16 cellular contexts compared by ENCODE assay signal in the genomic region with DNA sequence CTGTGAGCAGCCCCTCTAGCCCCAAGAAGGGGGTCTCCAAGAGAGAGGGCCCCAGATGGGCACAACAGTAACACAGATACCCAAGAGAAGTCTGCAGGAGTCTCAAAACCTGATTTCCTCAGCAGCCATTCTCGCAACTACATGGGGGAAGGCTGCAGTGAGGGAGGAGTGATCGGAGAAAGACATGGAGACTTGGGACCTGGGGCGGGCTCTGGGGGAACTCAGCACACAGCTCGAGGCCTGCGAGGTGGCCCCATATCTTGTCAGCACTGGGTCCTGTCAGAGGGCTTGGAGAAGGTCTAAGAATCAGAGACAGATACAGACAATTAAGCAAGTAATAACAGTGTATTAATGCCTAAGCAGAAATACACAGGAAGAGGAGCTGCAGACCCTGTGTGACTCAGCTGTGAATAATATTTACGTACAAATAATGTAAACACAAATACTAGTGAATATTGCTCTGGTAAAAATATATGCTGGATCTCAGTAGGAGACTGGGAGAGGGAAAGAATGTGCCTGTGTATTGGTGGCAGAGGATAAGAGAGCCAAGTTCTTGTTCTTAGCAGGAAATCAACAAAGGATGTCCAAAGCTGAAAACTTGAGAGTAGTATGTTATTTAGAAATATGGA.
A peak's percentile ranks its signal among the peaks of the same experiment; 100 is the strongest.
DNase-seq lines count a peak whose midpoint lies in the region; ATAC-seq and TF ChIP-seq lines count a peak whose summit lies in the region.
"Had no signal": no experiment of that assay in that cellular context is flagged by ENCODE, and none has a peak within 500 bp of the region (broad histone marks: within the 10 kb centered on the region; RNA-seq: fewer than 3 reads in every experiment).

No MANE protein-coding gene starts in this region.

- peaks cover 2% of the 10 kb centered on the region for H3K36me3 ChIP-seq in mammary epithelial cell (ENCODE audit: insufficient read depth, low read length)

- H3K4me3 ChIP-seq in mammary epithelial cell (replicated peaks in 1 of 3; ENCODE audit: insufficient read depth in 1 of 3, low read depth in 2 of 3, low read length in 3 of 3) = no peak overlapping the region
- H3K4me3 ChIP-seq: right atrium auricular region, vagina had no signal

- in situ Hi-C loops in mammary epithelial cell (cut with MboI; ENCODE audit: low sequenced_read_pairs in 2 of 2) = no loop called here

- H3K9me3 ChIP-seq in mammary epithelial cell (replicated peaks; ENCODE audit: insufficient read depth, low read length) = no peaks in the 10 kb centered on the region
- H3K9me3 ChIP-seq: right atrium auricular region, vagina had no signal

- H3K9me3 Mint-ChIP-seq in CD14-positive monocyte = peaks cover 0 to 5% (median 0%) of the 10 kb centered on the region in 7 donors
- H3K9me3 Mint-ChIP-seq in HFFc6 = peaks cover 5% of the 10 kb centered on the region; the same call in 1 of the 2 replicates
- H3K9me3 Mint-ChIP-seq in natural killer cell = no peaks in the 10 kb centered on the region
- H3K9me3 Mint-ChIP-seq: activated naive CD8-positive, alpha-beta T cell treated with anti-CD3 and anti-CD28 coated beads, Interleukin-2, amount 10 ng/mL, durations not matched to agents 7 days and 5 days had no signal

- dilution Hi-C loops in mammary epithelial cell (cut with HindIII; ENCODE audit: low sequenced_read_pairs) = no loop called here

- H3K27ac ChIP-seq in mammary epithelial cell (ENCODE audit: insufficient read depth, low read depth, low read length) = no peak overlapping the region
- H3K27ac ChIP-seq: vagina had no signal

- no peak for ATAC-seq in natural killer cell
- no peak for ATAC-seq in GM21360 (IDR thresholded peaks at IDR 0.05; ENCODE audit: unreplicated experiment)
- ATAC-seq: stimulated activated naive B cell treated with anti-CD40 and anti-IgM and Interleukin-4, amounts not matched to agents 10 μg/mL and 1 μg/mL and 100 μg/mL, for 72 hours had no signal

- no peaks in the 10 kb centered on the region for H3K27me3 ChIP-seq in mammary epithelial cell (ENCODE audit: insufficient read depth, low read length)
- H3K27me3 ChIP-seq: right atrium auricular region, vagina had no signal

- TF ChIP-seq CTCF in CD14-positive monocyte (IDR thresholded peaks at IDR 0.05) (no peak), HFFc6 (IDR thresholded peaks at IDR 0.05) (no peak), natural killer cell (IDR thresholded peaks at IDR 0.05) (no peak), mammary epithelial cell (conservative IDR thresholded peaks at IDR 0.05 in 1 of 2, IDR thresholded peaks at IDR 0.05 in 1 of 2; ENCODE audit: extremely low read depth in 1 of 2, insufficient read depth in 1 of 2, low read depth in 1 of 2, low read length in 2 of 2) (no peak)

- H3K4me2 ChIP-seq in mammary epithelial cell (ENCODE audit: insufficient read depth, low read depth, low read length) = no peak overlapping the region

- no TSS peak for BruUV-seq in mammary epithelial cell (replicated peaks; lab: Mats Ljungman, UMichigan)

- intact Hi-C loops in CD14-positive monocyte (cut with micrococcal nuclease) = no loop called here
- intact Hi-C loops in natural killer cell (cut with micrococcal nuclease) = no loop called here
- intact Hi-C loops in mammary epithelial cell (cut with micrococcal nuclease) = no loop called here

- peak overlapping the region; percentile 86 to 97 (median 93) for H3K27ac Mint-ChIP-seq in CD14-positive monocyte
- peak overlapping the region; percentile 77 for H3K27ac Mint-ChIP-seq in HFFc6
- H3K27ac Mint-ChIP-seq in natural killer cell = peak overlapping the region; percentile 45 to 46
- H3K27ac Mint-ChIP-seq: activated naive CD8-positive, alpha-beta T cell treated with anti-CD3 and anti-CD28 coated beads, Interleukin-2, amount 10 ng/mL, durations not matched to agents 7 days and 5 days had no signal

- H4K20me1 ChIP-seq in mammary epithelial cell (ENCODE audit: insufficient read depth, low read length) = no peaks in the 10 kb centered on the region

- H3K4me1 ChIP-seq in mammary epithelial cell (ENCODE audit: insufficient read depth, low read length) = no peaks in the 10 kb centered on the region
- H3K4me1 ChIP-seq: vagina had no signal

- H3K4me1 Mint-ChIP-seq in CD14-positive monocyte (peaks cover 29% of the 10 kb centered on the region), HFFc6 (ENCODE audit: low read depth) (peaks cover 19% of the 10 kb centered on the region), natural killer cell (peaks cover 18 to 39% of the 10 kb centered on the region in 2 donors)
- H3K4me1 Mint-ChIP-seq: activated naive CD8-positive, alpha-beta T cell treated with anti-CD3 and anti-CD28 coated beads, Interleukin-2, amount 10 ng/mL, durations not matched to agents 7 days and 5 days had no signal

- no peak overlapping the region for H3K9ac ChIP-seq in mammary epithelial cell (ENCODE audit: insufficient read depth, low read length)

- no peak overlapping the region for H2AFZ ChIP-seq in mammary epithelial cell (ENCODE audit: low read depth, low read length)

- H3K4me3 Mint-ChIP-seq in CD14-positive monocyte (no peak overlapping the region), HFFc6 (no peak overlapping the region), natural killer cell (no peak overlapping the region)
- H3K4me3 Mint-ChIP-seq: activated naive CD8-positive, alpha-beta T cell treated with anti-CD3 and anti-CD28 coated beads, Interleukin-2, amount 10 ng/mL, durations not matched to agents 7 days and 5 days; stimulated activated naive B cell treated with anti-CD40 and anti-IgM and Interleukin-4, amounts not matched to agents 10 μg/mL and 1 μg/mL and 100 μg/mL, for 72 hours had no signal

- DNase-seq in CD14-positive monocyte (ENCODE audit: low spot score) (no peak), HFFc6 (no peak), dermis blood vessel endothelial cell (peak; percentile 47), natural killer cell (no peak), inferior parietal cortex (ENCODE audit: extremely low spot score) (no peak), NCI-H1417 (lab: John Stamatoyannopoulos, UW) (no peak), mammary epithelial cell (no peak)
- DNase-seq: activated naive CD8-positive, alpha-beta T cell treated with anti-CD3 and anti-CD28 coated beads, Interleukin-2, amount 10 ng/mL, durations not matched to agents 7 days and 5 days; COR-L47; islet precursor cell; NCI-H1092; stimulated activated CD4-positive, alpha-beta T cell treated with anti-CD3 and anti-CD28 coated beads, Interleukin-4, amount 100 ng/mL, for 4 hours; stimulated activated naive B cell treated with anti-CD40 and anti-IgM and Interleukin-4, amounts not matched to agents 10 μg/mL and 1 μg/mL and 100 μg/mL, for 72 hours had no signal

- CTCF ChIA-PET in mammary epithelial cell (lab: Charles Lee; ENCODE audit: low non-redundant PET) = no interaction called here

- 88% methylated on average over 6 of the region's 6 CpGs for WGBS in mammary epithelial cell (ENCODE audit: low coverage, missing lambda C conversion rate)

- no peaks in the 10 kb centered on the region for H3K79me2 ChIP-seq in mammary epithelial cell (ENCODE audit: insufficient read depth, low read length)

- H3K27me3 Mint-ChIP-seq in CD14-positive monocyte (ENCODE audit: low read depth in 3 of 3) = peaks cover 0 to 6% (median 1%) of the 10 kb centered on the region in 3 donors
- H3K27me3 Mint-ChIP-seq in HFFc6 (ENCODE audit: insufficient read depth) = peaks cover 11% of the 10 kb centered on the region
- H3K27me3 Mint-ChIP-seq in natural killer cell (ENCODE audit: low read depth in 2 of 2) = no peaks in the 10 kb centered on the region
- H3K27me3 Mint-ChIP-seq: activated naive CD8-positive, alpha-beta T cell treated with anti-CD3 and anti-CD28 coated beads, Interleukin-2, amount 10 ng/mL, durations not matched to agents 7 days and 5 days; stimulated activated naive B cell treated with anti-CD40 and anti-IgM and Interleukin-4, amounts not matched to agents 10 μg/mL and 1 μg/mL and 100 μg/mL, for 72 hours had no signal

- peaks cover 33 to 65% of the 10 kb centered on the region in 2 donors for H3K36me3 Mint-ChIP-seq in CD14-positive monocyte
- peaks cover 29% of the 10 kb centered on the region for H3K36me3 Mint-ChIP-seq in HFFc6 (ENCODE audit: low read depth)
- no peaks in the 10 kb centered on the region for H3K36me3 Mint-ChIP-seq in natural killer cell
